ENCODE assay signal across 11 cellular contexts in genomic region chr5:7904170-7904569, GRCh38. TPM values are rescaled to one million over a fixed set of nuclear protein-coding genes. Genes with fewer than 3 reads are reported as not detected.
A peak's percentile ranks its signal among the peaks of the same experiment; 100 is the strongest.
DNase-seq lines count a peak whose midpoint lies in the region; ATAC-seq and TF ChIP-seq lines count a peak whose summit lies in the region.
"Had no signal": no experiment of that assay in that cellular context is flagged by ENCODE, and none has a peak within 500 bp of the region (broad histone marks: within the 10 kb centered on the region; RNA-seq: fewer than 3 reads in every experiment).

No MANE protein-coding gene starts in this region.

- H3K27me3 ChIP-seq in RWPE2 (ENCODE audit: insufficient read depth, poor library complexity, severe bottlenecking): no peaks in the 10 kb centered on the region
- H3K27me3 ChIP-seq: BLaER1 had no signal

- TF ChIP-seq CTCF in RWPE2 (IDR thresholded peaks at IDR 0.05; ENCODE audit: poor library complexity, severe bottlenecking): no peak

- peaks cover 57% of the 10 kb centered on the region for H3K36me3 ChIP-seq in RWPE2 (ENCODE audit: low read depth)

- peak overlapping the region; percentile 10 for H3K27ac Mint-ChIP-seq in activated T-cell treated with anti-CD3 and anti-CD28 coated beads, Interleukin-2, amount 50 U/mL, for 72 hours
- no peak overlapping the region for H3K27ac Mint-ChIP-seq in stimulated activated naive CD8-positive, alpha-beta T cell treated with anti-CD3 and anti-CD28 coated beads, Interleukin-15, amount 100 ng/mL, for 72 hours
- H3K27ac Mint-ChIP-seq: activated naive CD4-positive, alpha-beta T cell treated with anti-CD3 and anti-CD28 coated beads for 36 hours had no signal

- peak; percentile 81 to 88 for ATAC-seq in activated T-cell treated with anti-CD3 and anti-CD28 coated beads, Interleukin-2, amount 50 U/mL, for 72 hours (replicated peaks in 1 of 2)
- ATAC-seq in RWPE2 (ENCODE audit: low read depth): peak; percentile 98
- peak; percentile 38 for ATAC-seq in esophagus mucosa
- peak; percentile 95 for ATAC-seq in stimulated activated naive CD8-positive, alpha-beta T cell treated with anti-CD3 and anti-CD28 coated beads, Interleukin-15, amount 100 ng/mL, for 72 hours
- no peak for ATAC-seq in HG03280 (IDR thresholded peaks at IDR 0.05; ENCODE audit: unreplicated experiment)
- no peak for ATAC-seq in HG02970 (IDR thresholded peaks at IDR 0.05; ENCODE audit: low FRiP score, unreplicated experiment)
- ATAC-seq in HG03175 (IDR thresholded peaks at IDR 0.05; ENCODE audit: unreplicated experiment): no peak

- H3K9me3 Mint-ChIP-seq in activated T-cell treated with anti-CD3 and anti-CD28 coated beads, Interleukin-2, amount 50 U/mL, for 72 hours: peaks cover 5 to 9% of the 10 kb centered on the region in 2 donors
- H3K9me3 Mint-ChIP-seq in stimulated activated naive CD8-positive, alpha-beta T cell treated with anti-CD3 and anti-CD28 coated beads, Interleukin-15, amount 100 ng/mL, for 72 hours: peaks cover 26 to 32% of the 10 kb centered on the region in 2 donors

- H3K4me1 Mint-ChIP-seq in activated T-cell treated with anti-CD3 and anti-CD28 coated beads, Interleukin-2, amount 50 U/mL, for 72 hours (ENCODE audit: low read depth): peaks cover 25% of the 10 kb centered on the region
- H3K4me1 Mint-ChIP-seq in stimulated activated naive CD8-positive, alpha-beta T cell treated with anti-CD3 and anti-CD28 coated beads, Interleukin-15, amount 100 ng/mL, for 72 hours: peaks cover 21% of the 10 kb centered on the region

- no peak for DNase-seq in activated T-cell treated with anti-CD3 and anti-CD28 coated beads, Interleukin-2, amount 50 U/mL, for 72 hours
- DNase-seq in activated T-cell treated with anti-CD3 and anti-CD28 coated beads, Interleukin-2, amount 50 U/mL, for 1 hour: no peak
- DNase-seq in RWPE2 (ENCODE audit: low spot score): no peak
- no peak for DNase-seq in stimulated activated naive CD8-positive, alpha-beta T cell treated with anti-CD3 and anti-CD28 coated beads, Interleukin-15, amount 100 ng/mL, for 72 hours
- DNase-seq: activated naive CD4-positive, alpha-beta T cell treated with anti-CD3 and anti-CD28 coated beads for 36 hours had no signal

- peaks cover 23 to 73% of the 10 kb centered on the region in 2 donors for H3K36me3 Mint-ChIP-seq in activated T-cell treated with anti-CD3 and anti-CD28 coated beads, Interleukin-2, amount 50 U/mL, for 72 hours (ENCODE audit: insufficient read depth in 2 of 2)

- no peak overlapping the region for H3K27ac ChIP-seq in RWPE2 (ENCODE audit: poor library complexity, severe bottlenecking)
- H3K27ac ChIP-seq: BLaER1, KMS-11 had no signal

- H3K27me3 Mint-ChIP-seq in activated T-cell treated with anti-CD3 and anti-CD28 coated beads, Interleukin-2, amount 50 U/mL, for 72 hours (ENCODE audit: low read depth): no peaks in the 10 kb centered on the region
- H3K27me3 Mint-ChIP-seq in stimulated activated naive CD8-positive, alpha-beta T cell treated with anti-CD3 and anti-CD28 coated beads, Interleukin-15, amount 100 ng/mL, for 72 hours: no peaks in the 10 kb centered on the region

- peak overlapping the region; percentile 11 to 35 for H3K4me3 Mint-ChIP-seq in activated T-cell treated with anti-CD3 and anti-CD28 coated beads, Interleukin-2, amount 50 U/mL, for 72 hours
- H3K4me3 Mint-ChIP-seq in stimulated activated naive CD8-positive, alpha-beta T cell treated with anti-CD3 and anti-CD28 coated beads, Interleukin-15, amount 100 ng/mL, for 72 hours: no peak overlapping the region
- H3K4me3 Mint-ChIP-seq: activated naive CD4-positive, alpha-beta T cell treated with anti-CD3 and anti-CD28 coated beads for 36 hours had no signal

- H3K4me3 ChIP-seq in RWPE2 (ENCODE audit: severe bottlenecking): no peak overlapping the region
- H3K4me3 ChIP-seq: BLaER1 had no signal

- peaks cover 8% of the 10 kb centered on the region for H3K4me1 ChIP-seq in RWPE2 (ENCODE audit: insufficient read depth, poor library complexity, severe bottlenecking)
- H3K4me1 ChIP-seq: BLaER1 had no signal

- peaks cover 11% of the 10 kb centered on the region for H3K9me3 ChIP-seq in RWPE2 (ENCODE audit: severe bottlenecking)

RNA-seq across cellular contexts. Expression of gene MTRR, which starts 35.2 kb away (rescaled TPM):
- total RNA-seq in activated T-cell treated with anti-CD3 and anti-CD28 coated beads, Interleukin-2, amount 50 U/mL, for 72 hours: 10 to 100 TPM; 65.0 to 67.6 TPM
- total RNA-seq in esophagus mucosa: 24.6 TPM

RNA-seq across cellular contexts. Expression of gene FASTKD3, which starts 35.3 kb away (rescaled TPM):
- total RNA-seq in activated T-cell treated with anti-CD3 and anti-CD28 coated beads, Interleukin-2, amount 50 U/mL, for 72 hours: 10 to 100 TPM in 1 of 2 donors, 1 to 10 TPM in 1; 8.5 to 12.3 TPM
- 5.5 TPM for total RNA-seq in esophagus mucosa

RNA-seq across cellular contexts. Expression of gene CFAP90, which starts 53.2 kb away (rescaled TPM):
- total RNA-seq in activated T-cell treated with anti-CD3 and anti-CD28 coated beads, Interleukin-2, amount 50 U/mL, for 72 hours: not detected
- not detected for total RNA-seq in esophagus mucosa
- total RNA-seq: activated naive CD4-positive, alpha-beta T cell treated with anti-CD3 and anti-CD28 coated beads for 36 hours had no signal

Comparison
In these comparisons a context has a peak if more than half of its experiments do, and no peak if none do; other contexts are left out.
1. ATAC-seq: peak in activated T-cell treated with anti-CD3 and anti-CD28 coated beads, Interleukin-2, amount 50 U/mL, for 72 hours (2 of 2), RWPE2 (single experiment), esophagus mucosa (single experiment) and stimulated activated naive CD8-positive, alpha-beta T cell treated with anti-CD3 and anti-CD28 coated beads, Interleukin-15, amount 100 ng/mL, for 72 hours (single experiment); none in HG03280 (single experiment), HG02970 (single experiment) and HG03175 (single experiment).
2. H3K4me3 Mint-ChIP-seq: peak in activated T-cell treated with anti-CD3 and anti-CD28 coated beads, Interleukin-2, amount 50 U/mL, for 72 hours (2 of 2); none in stimulated activated naive CD8-positive, alpha-beta T cell treated with anti-CD3 and anti-CD28 coated beads, Interleukin-15, amount 100 ng/mL, for 72 hours (0 of 2).